ENCODE assay signal across 8 cellular contexts in genomic region chr10:96831867-96832720, GRCh38. TPM values are rescaled to one million over a fixed set of nuclear protein-coding genes. Genes with fewer than 3 reads are reported as not detected.
DNase-seq lines count a peak whose midpoint lies in the region; ATAC-seq and TF ChIP-seq lines count a peak whose summit lies in the region.

TSS of gene LCOR (plus strand) at chr10:96832298. CDS start at chr10:96949058, 116,760 bp downstream.

- H3K9me3 ChIP-seq in right cardiac atrium (ENCODE audit: control insufficient read depth, low read length) (no peaks in the 10 kb centered on the region), uterus (no peaks in the 10 kb centered on the region)

- peak within 1 kb of the TSS; percentile 100 for H3K27ac ChIP-seq in right cardiac atrium (ENCODE audit: low read length)
- H3K27ac ChIP-seq in rectal smooth muscle tissue (ENCODE audit: low read depth, low read length) = peak within 1 kb of the TSS; percentile 93
- peak within 1 kb of the TSS; percentile 99 for H3K27ac ChIP-seq in uterus

- H3K27ac Mint-ChIP-seq in T-helper 2 cell treated with Interferon-gamma antibody and Interleukin-4, amounts not matched to agents 5 μg/mL and 100 μg/mL, for 36 hours = peak within 1 kb of the TSS; percentile 93

- peak within 1 kb of the TSS; percentile 62 for H3K9ac ChIP-seq in rectal smooth muscle tissue (ENCODE audit: low read length)

- H3K4me3 Mint-ChIP-seq in T-helper 2 cell treated with Interferon-gamma antibody and Interleukin-4, amounts not matched to agents 5 μg/mL and 100 μg/mL, for 36 hours = peak within 1 kb of the TSS; percentile 92

- H3K27me3 Mint-ChIP-seq in T-helper 2 cell treated with Interferon-gamma antibody and Interleukin-4, amounts not matched to agents 5 μg/mL and 100 μg/mL, for 36 hours (ENCODE audit: low read depth) = peaks cover 2% of the 10 kb centered on the region

- DNase-seq in GM13976 (ENCODE audit: low spot score) (peak; percentile 96), NCI-H1436 (lab: John Stamatoyannopoulos, UW) (peak; percentile 84), anterior cingulate cortex (lab: John Stamatoyannopoulos, UW) (peak in 57 of 58 donors; percentile 41 to 94 (median 84)), right cardiac atrium (peak; percentile 89 to 96 (median 95)), uterus (peak; percentile 84 to 87)
- peak; percentile 82 for DNase-seq in T-helper 2 cell treated with Interferon-gamma antibody and Interleukin-4, amounts not matched to agents 5 μg/mL and 100 μg/mL, for 36 hours (ENCODE audit: low spot score)

- H3K4me3 ChIP-seq in right cardiac atrium (ENCODE audit: low read length) (peak within 1 kb of the TSS; percentile 96), rectal smooth muscle tissue (ENCODE audit: low read length) (peak within 1 kb of the TSS; percentile 84), uterus (peak within 1 kb of the TSS; percentile 73 to 89)

- H3K36me3 Mint-ChIP-seq in T-helper 2 cell treated with Interferon-gamma antibody and Interleukin-4, amounts not matched to agents 5 μg/mL and 100 μg/mL, for 36 hours (ENCODE audit: low read depth) = peaks cover 16% of the 10 kb centered on the region

- peaks cover 34% of the 10 kb centered on the region for H3K4me1 Mint-ChIP-seq in T-helper 2 cell treated with Interferon-gamma antibody and Interleukin-4, amounts not matched to agents 5 μg/mL and 100 μg/mL, for 36 hours (ENCODE audit: low read depth)

- H3K27me3 ChIP-seq in right cardiac atrium (ENCODE audit: control insufficient read depth, insufficient read depth) (no peaks in the 10 kb centered on the region), rectal smooth muscle tissue (ENCODE audit: control insufficient read depth, insufficient read depth, low read length) (no peaks in the 10 kb centered on the region), uterus (no peaks in the 10 kb centered on the region)

- H3K36me3 ChIP-seq in rectal smooth muscle tissue (ENCODE audit: control insufficient read depth, insufficient read depth, low read length) (no peaks in the 10 kb centered on the region), uterus (no peaks in the 10 kb centered on the region)

- TF ChIP-seq CTCF in GM13976 (IDR thresholded peaks at IDR 0.05; ENCODE audit: borderline replicate concordance, control extremely low read depth, extremely low read depth, insufficient read depth, missing control alignments) (no peak), uterus (IDR thresholded peaks at IDR 0.05) (peak in 2 of 4 experiments; percentile 13 to 25)

- ATAC-seq in HG02759 (IDR thresholded peaks at IDR 0.05; ENCODE audit: unreplicated experiment) (peak; percentile 69), right cardiac atrium (peak; percentile 93 to 94)

- H3K9me3 Mint-ChIP-seq in T-helper 2 cell treated with Interferon-gamma antibody and Interleukin-4, amounts not matched to agents 5 μg/mL and 100 μg/mL, for 36 hours = no peaks in the 10 kb centered on the region

- intact Hi-C loops in right cardiac atrium (cut with DNase I) = no loop called here
- intact Hi-C loops in uterus (cut with DNase I; ENCODE audit: low total_unique reads) = loop anchor here (10.0 kb wide), 1 partner anchor 457 kb away; no protein-coding TSS in a partner anchor

- WGBS in right cardiac atrium = under 1% methylated on average over 110 of the region's 112 CpGs

- in situ Hi-C loops in GM13976 (cut with MboI; ENCODE audit: low sequenced_read_pairs, unreplicated experiment) = no loop called here

- H3K4me1 ChIP-seq in right cardiac atrium (ENCODE audit: control insufficient read depth, insufficient read depth, low read length) (peaks cover 2% of the 10 kb centered on the region), rectal smooth muscle tissue (ENCODE audit: control insufficient read depth, insufficient read depth, low read length) (peaks cover 4% of the 10 kb centered on the region), uterus (peaks cover 0 to 5% of the 10 kb centered on the region in 2 donors)

- TF ChIP-seq POLR2A in uterus (IDR thresholded peaks at IDR 0.05) = peak; percentile 67 to 79

RNA-seq across cellular contexts. Expression of gene LCOR, which starts in this region (rescaled TPM):
- total RNA-seq in right cardiac atrium (10 to 100 TPM; 16.5 to 21.9 (median 19.1) TPM), uterus (1,000 to 10,000 TPM in 1 of 4 donors, 100 to 1,000 TPM in 1, 10 to 100 TPM in 1, 1 to 10 TPM in 1; 7.7 to 2,027 (median 132) TPM)
- 3.2 TPM for polyA plus RNA-seq in right cardiac atrium

Comparison
In these comparisons a context has a peak if more than half of its experiments do, and no peak if none do; other contexts are left out.
1. Peak in every context shown above with its lines: DNase-seq, ATAC-seq, H3K4me3 ChIP-seq and H3K27ac ChIP-seq.